10 cellular contexts compared by ENCODE assay signal in genomic region chr3:188584958-188585689, GRCh38.
DNase-seq lines count a peak whose midpoint lies in the region; ATAC-seq and TF ChIP-seq lines count a peak whose summit lies in the region.
"Had no signal": no experiment of that assay in that cellular context is flagged by ENCODE, and none has a peak within 500 bp of the region (broad histone marks: within the 10 kb centered on the region; RNA-seq: fewer than 3 reads in every experiment).

No MANE protein-coding gene starts in this region.

- peak; percentile 15 for DNase-seq in SKM-1 (lab: John Stamatoyannopoulos, UW; ENCODE audit: unreplicated experiment)
- DNase-seq in SKM-1 treated with dmso at 0.1 percent for 144 hours (lab: John Stamatoyannopoulos, UW; ENCODE audit: unreplicated experiment), result no peak
- DNase-seq in RWPE2 (ENCODE audit: low spot score), result no peak
- no peak for DNase-seq in epithelial cell of prostate (ENCODE audit: low read depth, low spot score)
- DNase-seq in gastrocnemius medialis, result no peak
- no peak for DNase-seq in nucleus accumbens (lab: John Stamatoyannopoulos, UW)
- DNase-seq in ureter (ENCODE audit: low spot score), result no peak
- DNase-seq in HUDEP-2 (lab: John Stamatoyannopoulos, UW; ENCODE audit: unreplicated experiment in 76 of 76), result no peak
- DNase-seq: activated B cell treated with CpG ODN at 0.5 μM for 24 hours; effector memory CD8-positive, alpha-beta T cell had no signal

- ATAC-seq in RWPE2 (ENCODE audit: low read depth), result peak; percentile 77
- peak in 1 of 2 donors; percentile 42 for ATAC-seq in gastrocnemius medialis
- ATAC-seq: effector memory CD8-positive, alpha-beta T cell had no signal

- peaks cover 27% of the 10 kb centered on the region for H3K4me1 ChIP-seq in RWPE2 (ENCODE audit: insufficient read depth, poor library complexity, severe bottlenecking)
- peaks cover 41 to 48% of the 10 kb centered on the region in 2 donors for H3K4me1 ChIP-seq in gastrocnemius medialis

- TF ChIP-seq CTCF in RWPE2 (IDR thresholded peaks at IDR 0.05; ENCODE audit: poor library complexity, severe bottlenecking), result peak; percentile 35
- peak in 1 of 5 experiments; percentile 24 for TF ChIP-seq CTCF in gastrocnemius medialis (IDR thresholded peaks at IDR 0.05 in 4 of 5, conservative IDR thresholded peaks at IDR 0.05 in 1 of 5)

- no peaks in the 10 kb centered on the region for H3K36me3 ChIP-seq in RWPE2 (ENCODE audit: low read depth)
- H3K36me3 ChIP-seq in gastrocnemius medialis, result no peaks in the 10 kb centered on the region

- H3K27ac ChIP-seq in RWPE2 (ENCODE audit: poor library complexity, severe bottlenecking) (peak overlapping the region; percentile 76), epithelial cell of prostate (peak overlapping the region; percentile 59), gastrocnemius medialis (peak overlapping the region; percentile 67 to 77 (median 74))

- H3K4me3 ChIP-seq in RWPE2 (ENCODE audit: severe bottlenecking) (no peak overlapping the region), gastrocnemius medialis (peak overlapping the region; percentile 17 to 44 (median 20))

- H3K27me3 ChIP-seq in RWPE2 (ENCODE audit: insufficient read depth, poor library complexity, severe bottlenecking), result no peaks in the 10 kb centered on the region
- no peaks in the 10 kb centered on the region for H3K27me3 ChIP-seq in gastrocnemius medialis

- no peaks in the 10 kb centered on the region for H3K9me3 ChIP-seq in RWPE2 (ENCODE audit: severe bottlenecking)
- no peaks in the 10 kb centered on the region for H3K9me3 ChIP-seq in gastrocnemius medialis

- intact Hi-C loops in gastrocnemius medialis (cut with DNase I; ENCODE audit: low total_unique reads), result loop anchor here (10.0 kb wide), 2 partner anchors 360 to 840 kb away; partner anchors contain the start of gene BCL6

- no peak for TF ChIP-seq POLR2A in gastrocnemius medialis (IDR thresholded peaks at IDR 0.05)

- in situ Hi-C loops in gastrocnemius medialis (cut with MboI; ENCODE audit: low sequenced_read_pairs in 4 of 4), result loop anchor here in 2 of 4 donors (10.0 to 25.0 kb wide), 2 partner anchors 370 to 848 kb away; partner anchors contain the start of gene BCL6 (in 2 of the 2)
